In genomic region chr3:15470261-15470660, GRCh38 we compare ENCODE assay signal across 17 cellular contexts. TPM values are rescaled to one million over a fixed set of nuclear protein-coding genes. Genes with fewer than 3 reads are reported as not detected.
DNase-seq lines count a peak whose midpoint lies in the region; ATAC-seq and TF ChIP-seq lines count a peak whose summit lies in the region.
"Had no signal": no experiment of that assay in that cellular context is flagged by ENCODE, and none has a peak within 500 bp of the region (broad histone marks: within the 10 kb centered on the region; RNA-seq: fewer than 3 reads in every experiment).

No MANE protein-coding gene starts in this region.

- POLR2A ChIA-PET in PC-3 (lab: Charles Lee; ENCODE audit: unreplicated experiment) = no interaction called here

- no peaks in the 10 kb centered on the region for H3K9me3 ChIP-seq in PC-3 (ENCODE audit: low read length)
- H3K9me3 ChIP-seq: SJCRH30 had no signal

- H3K4me3 ChIP-seq in GM12875 (ENCODE audit: low read depth, low read length) = no peak overlapping the region
- no peak overlapping the region for H3K4me3 ChIP-seq in PC-3 (ENCODE audit: low read length)
- H3K4me3 ChIP-seq: SJCRH30 had no signal

- no peaks in the 10 kb centered on the region for H3K36me3 ChIP-seq in PC-3 (ENCODE audit: low read depth, low read length)
- H3K36me3 ChIP-seq: SJCRH30 had no signal

- no peak overlapping the region for H3K9ac ChIP-seq in PC-3 (ENCODE audit: low read length)
- H3K9ac ChIP-seq: KMS-11, parathyroid adenoma had no signal

- no peaks in the 10 kb centered on the region for H3K79me2 ChIP-seq in PC-3 (ENCODE audit: low read length)
- H3K79me2 ChIP-seq: parathyroid adenoma had no signal

- H3K4me2 ChIP-seq in PC-3 (ENCODE audit: low read length) = no peak overlapping the region
- H3K4me2 ChIP-seq: KMS-11 had no signal

- H3K27ac ChIP-seq in PC-3 (ENCODE audit: low read length) = no peak overlapping the region
- H3K27ac ChIP-seq: KMS-11, parathyroid adenoma, SJCRH30 had no signal

- H3K9me3 Mint-ChIP-seq in nephron progenitor cell = no peaks in the 10 kb centered on the region
- no peaks in the 10 kb centered on the region for H3K9me3 Mint-ChIP-seq in activated T-helper 1 cell treated with anti-CD3 and anti-CD28 coated beads, Interleukin-12 subunit alpha, Interleukin-12 subunit beta, Interleukin-2, Interleukin-4 antibody, amounts not matched to agents 30 ng/mL and 10 ng/mL and 1 ng/mL, durations not matched to agents 14 hours and 24 hours and 36 hours
- H3K9me3 Mint-ChIP-seq: naive thymus-derived CD8-positive, alpha-beta T cell had no signal

- BruUV-seq in PC-3 (replicated peaks; lab: Mats Ljungman, UMichigan) = no TSS peak

- H2AFZ ChIP-seq in PC-3 (ENCODE audit: low read length) = no peak overlapping the region
- H2AFZ ChIP-seq: parathyroid adenoma had no signal

- CTCF ChIA-PET in PC-3 (lab: Charles Lee) = interaction anchor here (0.5 kb wide), 2 partner anchors 162 to 1254 kb away, joined by 3 read pairs; no protein-coding TSS in a partner anchor

- TF ChIP-seq CTCF in GM12875 (IDR thresholded peaks at IDR 0.05; ENCODE audit: borderline replicate concordance, insufficient read depth, low read depth, low read length) = peak; percentile 39; the same call in 1 of the 2 replicates
- peak; percentile 38 for TF ChIP-seq CTCF in PC-3 (conservative IDR thresholded peaks at IDR 0.05; ENCODE audit: low read depth, low read length)
- TF ChIP-seq CTCF in nephron progenitor cell (IDR thresholded peaks at IDR 0.05) = no peak

- H3K4me1 Mint-ChIP-seq in nephron progenitor cell = no peaks in the 10 kb centered on the region
- H3K4me1 Mint-ChIP-seq in activated T-helper 1 cell treated with anti-CD3 and anti-CD28 coated beads, Interleukin-12 subunit alpha, Interleukin-12 subunit beta, Interleukin-2, Interleukin-4 antibody, amounts not matched to agents 30 ng/mL and 10 ng/mL and 1 ng/mL, durations not matched to agents 14 hours and 24 hours and 36 hours (ENCODE audit: low read depth) = peaks cover 6% of the 10 kb centered on the region

- H3K4me3 Mint-ChIP-seq in nephron progenitor cell = no peak overlapping the region
- H3K4me3 Mint-ChIP-seq in activated T-helper 1 cell treated with anti-CD3 and anti-CD28 coated beads, Interleukin-12 subunit alpha, Interleukin-12 subunit beta, Interleukin-2, Interleukin-4 antibody, amounts not matched to agents 30 ng/mL and 10 ng/mL and 1 ng/mL, durations not matched to agents 14 hours and 24 hours and 36 hours = no peak overlapping the region
- H3K4me3 Mint-ChIP-seq: activated naive CD8-positive, alpha-beta T cell; naive thymus-derived CD8-positive, alpha-beta T cell had no signal

- H3K27me3 ChIP-seq in PC-3 (ENCODE audit: low read length) = no peaks in the 10 kb centered on the region
- H3K27me3 ChIP-seq: SJCRH30 had no signal

- peak; percentile 43 for DNase-seq in 8988T
- peak; percentile 6 for DNase-seq in PC-3
- peak; percentile 16 for DNase-seq in iPS DF 4.7 (ENCODE audit: extremely low read depth, low spot score)
- DNase-seq in NCI-H2107 treated with DMSO at 0.1 percent for 48 hours (lab: John Stamatoyannopoulos, UW; ENCODE audit: unreplicated experiment) = no peak
- DNase-seq in nephron progenitor cell = no peak
- DNase-seq in activated T-helper 1 cell treated with anti-CD3 and anti-CD28 coated beads, Interleukin-12 subunit alpha, Interleukin-12 subunit beta, Interleukin-2, Interleukin-4 antibody, amounts not matched to agents 30 ng/mL and 10 ng/mL and 1 ng/mL, durations not matched to agents 14 hours and 24 hours and 36 hours (ENCODE audit: low spot score) = no peak
- DNase-seq in SIG-M5 (lab: John Stamatoyannopoulos, UW) = no peak
- DNase-seq: ACHN; C1 segment of cervical spinal cord; GDM1; naive thymus-derived CD8-positive, alpha-beta T cell; NCI-H1105; SJCRH30 had no signal

- ATAC-seq in PC-3 = peak; percentile 57
- ATAC-seq: naive thymus-derived CD8-positive, alpha-beta T cell had no signal

- intact Hi-C loops in PC-3 (cut with micrococcal nuclease) = no loop called here
- intact Hi-C loops in activated T-helper 1 cell treated with anti-CD3 and anti-CD28 coated beads, Interleukin-12 subunit alpha, Interleukin-12 subunit beta, Interleukin-2, Interleukin-4 antibody, amounts not matched to agents 30 ng/mL and 10 ng/mL and 1 ng/mL, durations not matched to agents 14 hours and 24 hours and 36 hours (cut with micrococcal nuclease) = no loop called here

- H3K27ac Mint-ChIP-seq in nephron progenitor cell = no peak overlapping the region
- H3K27ac Mint-ChIP-seq in activated T-helper 1 cell treated with anti-CD3 and anti-CD28 coated beads, Interleukin-12 subunit alpha, Interleukin-12 subunit beta, Interleukin-2, Interleukin-4 antibody, amounts not matched to agents 30 ng/mL and 10 ng/mL and 1 ng/mL, durations not matched to agents 14 hours and 24 hours and 36 hours = no peak overlapping the region
- H3K27ac Mint-ChIP-seq: activated naive CD8-positive, alpha-beta T cell had no signal

- peaks cover 4% of the 10 kb centered on the region for H3K27me3 Mint-ChIP-seq in nephron progenitor cell (ENCODE audit: low read depth, poor library complexity)
- H3K27me3 Mint-ChIP-seq in activated T-helper 1 cell treated with anti-CD3 and anti-CD28 coated beads, Interleukin-12 subunit alpha, Interleukin-12 subunit beta, Interleukin-2, Interleukin-4 antibody, amounts not matched to agents 30 ng/mL and 10 ng/mL and 1 ng/mL, durations not matched to agents 14 hours and 24 hours and 36 hours (ENCODE audit: insufficient read depth) = peaks cover 6% of the 10 kb centered on the region
- H3K27me3 Mint-ChIP-seq: activated naive CD8-positive, alpha-beta T cell; naive thymus-derived CD8-positive, alpha-beta T cell had no signal

- H3K9me2 ChIP-seq in PC-3 (replicated peaks; ENCODE audit: low read length) = peaks cover 3% of the 10 kb centered on the region; the same call in 1 of the 2 replicates

- peaks cover 13% of the 10 kb centered on the region for H3K36me3 Mint-ChIP-seq in nephron progenitor cell (ENCODE audit: low read depth)
- H3K36me3 Mint-ChIP-seq in activated T-helper 1 cell treated with anti-CD3 and anti-CD28 coated beads, Interleukin-12 subunit alpha, Interleukin-12 subunit beta, Interleukin-2, Interleukin-4 antibody, amounts not matched to agents 30 ng/mL and 10 ng/mL and 1 ng/mL, durations not matched to agents 14 hours and 24 hours and 36 hours (ENCODE audit: low read depth) = peaks cover 2% of the 10 kb centered on the region

- H3K4me1 ChIP-seq in PC-3 (ENCODE audit: insufficient read depth, low read length) = no peaks in the 10 kb centered on the region
- H3K4me1 ChIP-seq: parathyroid adenoma, SJCRH30 had no signal

- H4K20me1 ChIP-seq in PC-3 (ENCODE audit: low read length) = no peaks in the 10 kb centered on the region

- no peaks in the 10 kb centered on the region for H3F3A ChIP-seq in PC-3 (ENCODE audit: low read length, unreplicated experiment)

RNA-seq across cellular contexts. Expression of gene EAF1, which starts 42.9 kb away (rescaled TPM):
- total RNA-seq in PC-3 (2014; rRNA removed) = 28.6 and 35.3 TPM in 2 replicates
- total RNA-seq in activated T-helper 1 cell treated with anti-CD3 and anti-CD28 coated beads, Interleukin-12 subunit alpha, Interleukin-12 subunit beta, Interleukin-2, Interleukin-4 antibody, amounts not matched to agents 30 ng/mL and 10 ng/mL and 1 ng/mL, durations not matched to agents 14 hours and 24 hours and 36 hours = 27.3 and 27.8 TPM in 2 replicates

RNA-seq across cellular contexts. Expression of gene METTL6, which starts 42.9 kb away (rescaled TPM):
- total RNA-seq in PC-3 (2014; rRNA removed) = 22.4 and 27.5 TPM in 2 replicates
- total RNA-seq in activated T-helper 1 cell treated with anti-CD3 and anti-CD28 coated beads, Interleukin-12 subunit alpha, Interleukin-12 subunit beta, Interleukin-2, Interleukin-4 antibody, amounts not matched to agents 30 ng/mL and 10 ng/mL and 1 ng/mL, durations not matched to agents 14 hours and 24 hours and 36 hours = 15.0 and 15.8 TPM in 2 replicates

RNA-seq across cellular contexts. Expression of gene COLQ, which starts 51.2 kb away (rescaled TPM):
- 1.5 and 1.8 TPM in 2 replicates for total RNA-seq in PC-3 (2014; rRNA removed)
- total RNA-seq in activated T-helper 1 cell treated with anti-CD3 and anti-CD28 coated beads, Interleukin-12 subunit alpha, Interleukin-12 subunit beta, Interleukin-2, Interleukin-4 antibody, amounts not matched to agents 30 ng/mL and 10 ng/mL and 1 ng/mL, durations not matched to agents 14 hours and 24 hours and 36 hours = 0.65 and 0.96 TPM in 2 replicates

Comparison
In these comparisons a context has a peak if more than half of its experiments do, and no peak if none do; other contexts are left out.
1. DNase-seq: peak in 8988T (single experiment), PC-3 (single experiment) and iPS DF 4.7 (single experiment); none in NCI-H2107 treated with DMSO at 0.1 percent for 48 hours (single experiment), nephron progenitor cell (single experiment), activated T-helper 1 cell treated with anti-CD3 and anti-CD28 coated beads, Interleukin-12 subunit alpha, Interleukin-12 subunit beta, Interleukin-2, Interleukin-4 antibody, amounts not matched to agents 30 ng/mL and 10 ng/mL and 1 ng/mL, durations not matched to agents 14 hours and 24 hours and 36 hours (single experiment) and SIG-M5 (single experiment).